ENCODE assay signal across 25 cellular contexts in the genomic region with DNA sequence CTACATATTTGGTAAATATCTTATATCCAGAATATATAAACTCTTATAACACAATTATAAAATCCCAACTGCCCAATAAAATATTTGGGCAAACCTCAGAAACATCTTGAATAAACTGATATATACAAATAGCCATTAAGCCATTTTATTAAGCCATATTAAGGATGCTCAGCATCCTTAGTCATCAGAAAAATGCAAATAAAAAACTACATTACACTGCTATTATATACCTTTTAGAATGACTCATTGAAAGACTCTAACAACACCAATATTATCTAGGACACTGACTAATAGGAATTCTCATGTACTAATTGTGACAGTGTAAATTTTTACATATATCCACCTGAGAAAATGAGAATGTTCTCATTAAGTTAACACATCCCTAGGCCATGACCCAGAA.
"Had no signal": no experiment of that assay in that cellular context is flagged by ENCODE, and none has a peak within 500 bp of the region (broad histone marks: within the 10 kb centered on the region; RNA-seq: fewer than 3 reads in every experiment).

No MANE protein-coding gene starts in this region.

- H3K27me3 Mint-ChIP-seq: memory B cell; naive thymus-derived CD4-positive, alpha-beta T cell had no signal

- ATAC-seq: foreskin keratinocyte; gastroesophageal sphincter; heart right ventricle; left cardiac atrium; left lung; left ventricle myocardium superior; lower lobe of right lung; naive thymus-derived CD4-positive, alpha-beta T cell had no signal

- H3K36me3 Mint-ChIP-seq: memory B cell had no signal

- H3K27ac ChIP-seq: coronary artery, dorsolateral prefrontal cortex, esophagus muscularis mucosa, foreskin keratinocyte, gastroesophageal sphincter, heart right ventricle, left lung, lower lobe of right lung had no signal

- H3K4me1 Mint-ChIP-seq: memory B cell; naive thymus-derived CD4-positive, alpha-beta T cell had no signal

- H3K4me3 ChIP-seq: coronary artery, dorsolateral prefrontal cortex, esophagus muscularis mucosa, gastroesophageal sphincter, heart right ventricle, left lung, lower lobe of right lung had no signal

- H3K4me1 ChIP-seq: esophagus muscularis mucosa, foreskin keratinocyte, gastroesophageal sphincter, heart right ventricle, left lung, lower lobe of right lung had no signal

- H3K27me3 ChIP-seq: dorsolateral prefrontal cortex, esophagus muscularis mucosa, foreskin keratinocyte, gastroesophageal sphincter, heart right ventricle, left lung had no signal

- DNase-seq: dermis blood vessel endothelial cell; dorsolateral prefrontal cortex; effector CD4-positive, alpha-beta T cell; effector memory CD4-positive, alpha-beta T cell; foreskin keratinocyte; glutamatergic neuron; head of caudate nucleus; heart right ventricle; hippocampal formation; left cardiac atrium; left lung; left ventricle myocardium superior; lower lobe of right lung; mesendoderm; midbrain; naive thymus-derived CD4-positive, alpha-beta T cell had no signal

- H3K4me3 Mint-ChIP-seq: memory B cell; naive thymus-derived CD4-positive, alpha-beta T cell had no signal

- H3K36me3 ChIP-seq: esophagus muscularis mucosa, gastroesophageal sphincter, heart right ventricle, left lung, lower lobe of right lung had no signal

- FAIRE-seq: colon, endothelial cell of umbilical vein, frontal cortex, islet of Langerhans, keratinocyte had no signal

- H3K27ac Mint-ChIP-seq: memory B cell; naive thymus-derived CD4-positive, alpha-beta T cell had no signal
